24 cellular contexts compared by ENCODE assay signal in the genomic region with DNA sequence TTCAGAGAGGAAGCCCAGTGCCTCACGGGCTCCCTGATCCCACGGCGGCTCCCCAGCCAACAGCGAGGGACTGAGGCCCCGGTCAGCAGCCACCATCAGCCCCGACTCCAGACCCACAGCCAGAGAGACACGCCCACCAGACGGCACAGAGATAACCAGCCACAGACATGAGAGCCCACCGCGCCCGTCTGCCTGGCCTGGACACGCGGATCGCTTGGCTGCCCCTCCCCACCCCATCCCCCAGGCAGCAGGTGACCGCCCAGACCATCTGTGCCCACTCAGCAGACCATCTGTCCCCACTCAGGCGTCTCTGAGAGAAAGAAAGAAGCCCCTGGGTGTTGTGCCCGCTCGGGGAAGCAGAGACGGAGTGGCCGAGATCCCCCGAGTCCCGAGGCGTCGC. TPM values are rescaled to one million over a fixed set of nuclear protein-coding genes. Genes with fewer than 3 reads are reported as not detected.
"Had no signal": no experiment of that assay in that cellular context is flagged by ENCODE, and none has a peak within 500 bp of the region (broad histone marks: within the 10 kb centered on the region; RNA-seq: fewer than 3 reads in every experiment).

No MANE protein-coding gene starts in this region.

- DNase-seq: activated CD4-positive, CD25-positive, alpha-beta regulatory T cell treated with anti-CD3 and anti-CD28 coated beads, Interleukin-2, amount 50 U/mL, for 72 hours; activated gamma-delta T cell treated with Interleukin-2 at 50 U/mL for 16 hours; adrenal gland; effector CD8-positive, alpha-beta T cell; mesenchymal stem cell; naive thymus-derived CD4-positive, alpha-beta T cell; ovary; right lobe of liver; small intestine; stimulated activated CD4-positive, alpha-beta T cell treated with anti-CD3 and anti-CD28 coated beads, Interleukin-15, amount 100 ng/mL, for 24 hours; stimulated activated CD4-positive, alpha-beta T cell treated with anti-CD3 and anti-CD28 coated beads, Interleukin-2, amount 100 ng/mL, for 48 hours had no signal

- H3K27me3 ChIP-seq: adrenal gland, ovary, right lobe of liver had no signal

- H3K4me1 ChIP-seq: adrenal gland, esophagus muscularis mucosa, right lobe of liver, tibial nerve had no signal

- H3K36me3 Mint-ChIP-seq: activated naive CD4-positive, alpha-beta T cell treated with anti-CD3 and anti-CD28 coated beads, Interleukin-2, amount 50 U/mL, for 72 hours; naive thymus-derived CD4-positive, alpha-beta T cell had no signal

- H3K4me3 ChIP-seq: adrenal gland, esophagus muscularis mucosa, ovary, right lobe of liver, tibial nerve had no signal

- H3K9me3 Mint-ChIP-seq: activated naive CD4-positive, alpha-beta T cell treated with anti-CD3 and anti-CD28 coated beads, Interleukin-2, amount 50 U/mL, for 72 hours; activated T-helper 1 cell treated with anti-CD3 and anti-CD28 coated beads, Interleukin-12 subunit alpha, Interleukin-12 subunit beta, Interleukin-2, Interleukin-4 antibody, amounts not matched to agents 30 ng/mL and 10 ng/mL and 1 ng/mL, durations not matched to agents 14 hours and 24 hours and 36 hours; dendritic cell treated with granulocyte-macrophage colony-stimulating factor and Interleukin-4, amounts not matched to agents 40 ng/mL and 50 ng/mL, for 4 days; naive thymus-derived CD4-positive, alpha-beta T cell; stimulated activated naive CD8-positive, alpha-beta T cell treated with anti-CD3 and anti-CD28 coated beads, Interleukin-15, Interleukin-2, amounts not matched to agents 100 ng/mL and 50 ng/mL, for 24 hours had no signal

- H3K9me3 ChIP-seq: adrenal gland, esophagus muscularis mucosa, ovary, right lobe of liver, tibial nerve had no signal

- H3K4me3 Mint-ChIP-seq: activated T-helper 1 cell treated with anti-CD3 and anti-CD28 coated beads, Interleukin-12 subunit alpha, Interleukin-12 subunit beta, Interleukin-2, Interleukin-4 antibody, amounts not matched to agents 30 ng/mL and 10 ng/mL and 1 ng/mL, durations not matched to agents 14 hours and 24 hours and 36 hours; dendritic cell treated with granulocyte-macrophage colony-stimulating factor and Interleukin-4, amounts not matched to agents 40 ng/mL and 50 ng/mL, for 4 days; naive thymus-derived CD4-positive, alpha-beta T cell; stimulated activated naive CD8-positive, alpha-beta T cell treated with anti-CD3 and anti-CD28 coated beads, Interleukin-15, Interleukin-2, amounts not matched to agents 100 ng/mL and 50 ng/mL, for 24 hours had no signal

- H3K27ac Mint-ChIP-seq: activated naive CD4-positive, alpha-beta T cell treated with anti-CD3 and anti-CD28 coated beads, Interleukin-2, amount 50 U/mL, for 72 hours; activated T-helper 1 cell treated with anti-CD3 and anti-CD28 coated beads, Interleukin-12 subunit alpha, Interleukin-12 subunit beta, Interleukin-2, Interleukin-4 antibody, amounts not matched to agents 30 ng/mL and 10 ng/mL and 1 ng/mL, durations not matched to agents 14 hours and 24 hours and 36 hours; dendritic cell treated with granulocyte-macrophage colony-stimulating factor and Interleukin-4, amounts not matched to agents 40 ng/mL and 50 ng/mL, for 4 days; naive thymus-derived CD4-positive, alpha-beta T cell; stimulated activated naive CD8-positive, alpha-beta T cell treated with anti-CD3 and anti-CD28 coated beads, Interleukin-15, Interleukin-2, amounts not matched to agents 100 ng/mL and 50 ng/mL, for 24 hours had no signal

- H3K36me3 ChIP-seq: adrenal gland, esophagus muscularis mucosa, ovary, right lobe of liver, tibial nerve had no signal

- H3K27ac ChIP-seq: adrenal gland, esophagus muscularis mucosa, ovary, right lobe of liver, tibial nerve had no signal

RNA-seq across cellular contexts. Expression of a gene that starts 55.5 kb away (rescaled TPM):
- total RNA-seq: activated CD8-positive, alpha-beta memory T cell treated with anti-CD3 and anti-CD28 coated beads for 36 hours; activated naive CD4-positive, alpha-beta T cell treated with anti-CD3 and anti-CD28 coated beads, Interleukin-2, amount 50 U/mL, for 72 hours; activated T-helper 1 cell treated with anti-CD3 and anti-CD28 coated beads, Interleukin-12 subunit alpha, Interleukin-12 subunit beta, Interleukin-2, Interleukin-4 antibody, amounts not matched to agents 30 ng/mL and 10 ng/mL and 1 ng/mL, durations not matched to agents 14 hours and 24 hours and 36 hours; bronchial epithelial cell; chondrocyte; endothelial cell of umbilical vein; esophagus muscularis mucosa; mucosa of gallbladder; naive thymus-derived CD4-positive, alpha-beta T cell; pulmonary artery endothelial cell had no signal

RNA-seq across cellular contexts. Expression of a gene that starts 55.8 kb away (rescaled TPM):
- total RNA-seq: activated CD8-positive, alpha-beta memory T cell treated with anti-CD3 and anti-CD28 coated beads for 36 hours; activated T-helper 1 cell treated with anti-CD3 and anti-CD28 coated beads, Interleukin-12 subunit alpha, Interleukin-12 subunit beta, Interleukin-2, Interleukin-4 antibody, amounts not matched to agents 30 ng/mL and 10 ng/mL and 1 ng/mL, durations not matched to agents 14 hours and 24 hours and 36 hours; bronchial epithelial cell; chondrocyte; endothelial cell of umbilical vein; lower leg skin; ovary; pulmonary artery endothelial cell; right lobe of liver; tibial nerve had no signal
